2 cellular contexts compared by ENCODE assay signal in the genomic region with DNA sequence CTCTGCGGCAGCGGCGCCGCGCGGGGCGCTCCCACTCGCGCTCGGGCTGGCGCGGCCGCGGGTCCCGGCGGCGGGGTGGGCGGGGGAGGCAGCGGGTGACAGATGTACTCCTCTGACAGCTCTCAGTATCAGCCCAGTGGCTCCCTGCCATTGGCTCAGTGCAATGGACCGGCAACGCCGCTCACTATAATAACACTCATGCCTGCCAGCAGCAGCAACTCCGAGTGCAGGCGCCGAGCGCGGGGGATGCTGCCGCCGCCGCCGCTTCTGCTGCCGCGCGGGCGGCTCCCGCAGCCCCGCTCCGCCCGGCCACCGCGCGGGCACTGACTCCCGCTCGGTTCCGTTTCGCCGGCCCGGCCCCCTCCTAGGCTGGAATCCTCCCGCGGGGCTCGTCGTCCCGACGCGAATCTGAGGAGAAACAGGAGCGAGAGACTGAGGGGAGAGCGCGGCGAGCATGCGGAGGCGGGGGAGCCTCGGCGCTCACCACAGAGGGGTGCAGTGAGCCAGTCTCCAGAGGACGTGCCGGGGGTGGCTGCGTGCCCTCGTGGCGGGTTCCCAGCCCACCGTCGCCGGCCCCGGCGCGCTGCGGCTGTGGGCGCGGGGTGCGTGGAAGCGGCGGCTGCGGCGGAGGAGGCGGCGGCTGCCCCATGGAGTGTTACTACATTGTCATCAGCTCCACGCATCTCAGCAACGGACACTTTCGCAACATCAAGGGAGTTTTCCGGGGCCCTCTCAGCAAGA.
A peak's percentile ranks its signal among the peaks of the same experiment; 100 is the strongest.
TF ChIP-seq lines count a peak whose summit lies in the region.

Gene ZNF804A (plus strand): TSS at position 217 of the 741 bp plus-strand sequence. CDS start 431 bp downstream, at position 648.

TF ChIP-seq in SK-N-SH, 30 proteins besides CTCF, POLR2A, EP300 and RAD21:
- TF ChIP-seq MXI1 (IDR thresholded peaks at IDR 0.05; ENCODE audit: low read depth, low read length) (peak; percentile 48; the same call in 1 of the 2 replicates), SIN3A (IDR thresholded peaks at IDR 0.05; ENCODE audit: borderline replicate concordance, low read depth, low read length) (no peak), ELF1 (IDR thresholded peaks at IDR 0.05) (no peak), RFX5 (IDR thresholded peaks at IDR 0.05; ENCODE audit: low read length) (no peak)
- TF ChIP-seq, protein P1, sequence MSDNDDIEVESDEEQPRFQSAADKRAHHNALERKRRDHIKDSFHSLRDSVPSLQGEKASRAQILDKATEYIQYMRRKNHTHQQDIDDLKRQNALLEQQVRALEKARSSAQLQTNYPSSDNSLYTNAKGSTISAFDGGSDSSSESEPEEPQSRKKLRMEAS (IDR thresholded peaks at IDR 0.05; ENCODE audit: low read depth), result peak; percentile 22; the same call in 1 of the 2 replicates
- TF ChIP-seq, protein P2, sequence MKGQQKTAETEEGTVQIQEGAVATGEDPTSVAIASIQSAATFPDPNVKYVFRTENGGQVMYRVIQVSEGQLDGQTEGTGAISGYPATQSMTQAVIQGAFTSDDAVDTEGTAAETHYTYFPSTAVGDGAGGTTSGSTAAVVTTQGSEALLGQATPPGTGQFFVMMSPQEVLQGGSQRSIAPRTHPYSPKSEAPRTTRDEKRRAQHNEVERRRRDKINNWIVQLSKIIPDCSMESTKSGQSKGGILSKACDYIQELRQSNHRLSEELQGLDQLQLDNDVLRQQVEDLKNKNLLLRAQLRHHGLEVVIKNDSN (IDR thresholded peaks at IDR 0.05; ENCODE audit: borderline replicate concordance, low read depth), result no peak

TF ChIP-seq in HepG2, 621 proteins besides CTCF, POLR2A, EP300 and RAD21 (continues in another document):
- TF ChIP-seq TEF (CRISPR knock-in tag; IDR thresholded peaks at IDR 0.05) (no peak), ZBTB42 (CRISPR knock-in tag; IDR thresholded peaks at IDR 0.05) (no peak), TCF12 (IDR thresholded peaks at IDR 0.05) (no peak), TCF12 (CRISPR knock-in tag; IDR thresholded peaks at IDR 0.05) (no peak), NFAT5 (CRISPR knock-in tag; IDR thresholded peaks at IDR 0.05) (no peak), ZNF142 (CRISPR knock-in tag; IDR thresholded peaks at IDR 0.05) (0 out of 2 replicates have a peak, but pooled peaks have one; percentile 16), ZNF17 (CRISPR knock-in tag; IDR thresholded peaks at IDR 0.05) (no peak), ZBTB33 (CRISPR knock-in tag; IDR thresholded peaks at IDR 0.05) (no peak), HIC2 (CRISPR knock-in tag; IDR thresholded peaks at IDR 0.05; ENCODE audit: low read depth) (0 out of 2 replicates have a peak, but pooled peaks have one; percentile 20), ZFP62 (CRISPR knock-in tag; IDR thresholded peaks at IDR 0.05) (no peak), GZF1 (CRISPR knock-in tag; IDR thresholded peaks at IDR 0.05) (no peak), HOXA3 (CRISPR knock-in tag; IDR thresholded peaks at IDR 0.05) (no peak), UBTF (CRISPR knock-in tag; IDR thresholded peaks at IDR 0.05) (peak; percentile 87; the same call in 1 of the 2 replicates), HNRNPLL (IDR thresholded peaks at IDR 0.05; ENCODE audit: low read depth, low read length, poor library complexity, severe bottlenecking) (peak; percentile 46)
- TF ChIP-seq, protein P3, sequence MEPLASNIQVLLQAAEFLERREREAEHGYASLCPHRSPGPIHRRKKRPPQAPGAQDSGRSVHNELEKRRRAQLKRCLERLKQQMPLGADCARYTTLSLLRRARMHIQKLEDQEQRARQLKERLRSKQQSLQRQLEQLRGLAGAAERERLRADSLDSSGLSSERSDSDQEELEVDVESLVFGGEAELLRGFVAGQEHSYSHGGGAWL (CRISPR knock-in tag; IDR thresholded peaks at IDR 0.05), result no peak
- TF ChIP-seq, protein P4, sequence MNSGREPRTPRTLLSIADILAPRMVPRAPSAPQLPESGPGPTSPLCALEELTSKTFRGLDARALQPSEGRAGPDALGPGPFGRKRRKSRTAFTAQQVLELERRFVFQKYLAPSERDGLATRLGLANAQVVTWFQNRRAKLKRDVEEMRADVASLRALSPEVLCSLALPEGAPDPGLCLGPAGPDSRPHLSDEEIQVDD (CRISPR knock-in tag; IDR thresholded peaks at IDR 0.05; ENCODE audit: borderline replicate concordance), result no peak
